ENCODE assay signal across 1 cellular context in the genomic region with DNA sequence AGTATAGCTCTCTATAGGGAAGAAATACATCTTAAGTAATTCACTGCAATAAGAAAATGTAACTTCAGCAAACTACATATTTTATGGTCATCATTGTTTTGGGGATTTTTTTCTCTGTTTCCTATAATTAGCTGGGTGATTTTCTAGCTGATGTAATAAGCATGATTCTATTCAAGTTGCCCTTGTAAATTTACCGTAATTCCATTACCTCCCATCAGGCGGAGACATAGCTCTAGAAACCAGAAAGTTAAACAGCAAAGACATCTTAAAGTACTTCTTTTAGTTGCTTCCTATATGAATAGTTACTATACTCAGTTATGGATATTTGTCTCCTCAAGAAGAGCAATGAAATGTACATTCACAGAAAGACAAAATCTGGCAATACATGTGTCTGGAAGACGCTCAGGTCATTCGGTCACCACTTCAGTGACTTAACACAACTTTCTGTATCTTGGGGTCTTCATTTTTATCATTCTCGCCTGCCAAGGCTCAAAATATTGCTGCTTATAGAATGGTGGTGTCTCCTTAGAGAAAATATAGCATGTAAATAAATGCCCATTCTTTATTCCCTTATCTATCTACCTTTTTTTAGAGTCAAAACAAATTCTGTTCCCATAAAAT.
A peak's percentile ranks its signal among the peaks of the same experiment; 100 is the strongest.
TF ChIP-seq lines count a peak whose summit lies in the region.

No MANE protein-coding gene starts in this region.

TF ChIP-seq in GM12878, 131 proteins besides CTCF, POLR2A, EP300 and RAD21 (continued from another document and continues in another):
- TF ChIP-seq, protein P1, sequence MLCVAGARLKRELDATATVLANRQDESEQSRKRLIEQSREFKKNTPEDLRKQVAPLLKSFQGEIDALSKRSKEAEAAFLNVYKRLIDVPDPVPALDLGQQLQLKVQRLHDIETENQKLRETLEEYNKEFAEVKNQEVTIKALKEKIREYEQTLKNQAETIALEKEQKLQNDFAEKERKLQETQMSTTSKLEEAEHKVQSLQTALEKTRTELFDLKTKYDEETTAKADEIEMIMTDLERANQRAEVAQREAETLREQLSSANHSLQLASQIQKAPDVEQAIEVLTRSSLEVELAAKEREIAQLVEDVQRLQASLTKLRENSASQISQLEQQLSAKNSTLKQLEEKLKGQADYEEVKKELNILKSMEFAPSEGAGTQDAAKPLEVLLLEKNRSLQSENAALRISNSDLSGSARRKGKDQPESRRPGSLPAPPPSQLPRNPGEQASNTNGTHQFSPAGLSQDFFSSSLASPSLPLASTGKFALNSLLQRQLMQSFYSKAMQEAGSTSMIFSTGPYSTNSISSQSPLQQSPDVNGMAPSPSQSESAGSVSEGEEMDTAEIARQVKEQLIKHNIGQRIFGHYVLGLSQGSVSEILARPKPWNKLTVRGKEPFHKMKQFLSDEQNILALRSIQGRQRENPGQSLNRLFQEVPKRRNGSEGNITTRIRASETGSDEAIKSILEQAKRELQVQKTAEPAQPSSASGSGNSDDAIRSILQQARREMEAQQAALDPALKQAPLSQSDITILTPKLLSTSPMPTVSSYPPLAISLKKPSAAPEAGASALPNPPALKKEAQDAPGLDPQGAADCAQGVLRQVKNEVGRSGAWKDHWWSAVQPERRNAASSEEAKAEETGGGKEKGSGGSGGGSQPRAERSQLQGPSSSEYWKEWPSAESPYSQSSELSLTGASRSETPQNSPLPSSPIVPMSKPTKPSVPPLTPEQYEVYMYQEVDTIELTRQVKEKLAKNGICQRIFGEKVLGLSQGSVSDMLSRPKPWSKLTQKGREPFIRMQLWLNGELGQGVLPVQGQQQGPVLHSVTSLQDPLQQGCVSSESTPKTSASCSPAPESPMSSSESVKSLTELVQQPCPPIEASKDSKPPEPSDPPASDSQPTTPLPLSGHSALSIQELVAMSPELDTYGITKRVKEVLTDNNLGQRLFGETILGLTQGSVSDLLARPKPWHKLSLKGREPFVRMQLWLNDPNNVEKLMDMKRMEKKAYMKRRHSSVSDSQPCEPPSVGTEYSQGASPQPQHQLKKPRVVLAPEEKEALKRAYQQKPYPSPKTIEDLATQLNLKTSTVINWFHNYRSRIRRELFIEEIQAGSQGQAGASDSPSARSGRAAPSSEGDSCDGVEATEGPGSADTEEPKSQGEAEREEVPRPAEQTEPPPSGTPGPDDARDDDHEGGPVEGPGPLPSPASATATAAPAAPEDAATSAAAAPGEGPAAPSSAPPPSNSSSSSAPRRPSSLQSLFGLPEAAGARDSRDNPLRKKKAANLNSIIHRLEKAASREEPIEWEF (IDR thresholded peaks at IDR 0.05; ENCODE audit: insufficient replicate concordance, low read depth, low read length), result no peak
- no peak for TF ChIP-seq ZBED1 (IDR thresholded peaks at IDR 0.05; ENCODE audit: borderline replicate concordance)
- TF ChIP-seq, protein P2, sequence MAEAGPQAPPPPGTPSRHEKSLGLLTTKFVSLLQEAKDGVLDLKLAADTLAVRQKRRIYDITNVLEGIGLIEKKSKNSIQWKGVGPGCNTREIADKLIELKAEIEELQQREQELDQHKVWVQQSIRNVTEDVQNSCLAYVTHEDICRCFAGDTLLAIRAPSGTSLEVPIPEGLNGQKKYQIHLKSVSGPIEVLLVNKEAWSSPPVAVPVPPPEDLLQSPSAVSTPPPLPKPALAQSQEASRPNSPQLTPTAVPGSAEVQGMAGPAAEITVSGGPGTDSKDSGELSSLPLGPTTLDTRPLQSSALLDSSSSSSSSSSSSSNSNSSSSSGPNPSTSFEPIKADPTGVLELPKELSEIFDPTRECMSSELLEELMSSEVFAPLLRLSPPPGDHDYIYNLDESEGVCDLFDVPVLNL (IDR thresholded peaks at IDR 0.05; ENCODE audit: low read depth, low read length), result no peak
- TF ChIP-seq CREM (IDR thresholded peaks at IDR 0.05; ENCODE audit: low read depth), result no peak
- no peak for TF ChIP-seq NR2F1 (conservative IDR thresholded peaks at IDR 0.05)
- TF ChIP-seq, protein P3, sequence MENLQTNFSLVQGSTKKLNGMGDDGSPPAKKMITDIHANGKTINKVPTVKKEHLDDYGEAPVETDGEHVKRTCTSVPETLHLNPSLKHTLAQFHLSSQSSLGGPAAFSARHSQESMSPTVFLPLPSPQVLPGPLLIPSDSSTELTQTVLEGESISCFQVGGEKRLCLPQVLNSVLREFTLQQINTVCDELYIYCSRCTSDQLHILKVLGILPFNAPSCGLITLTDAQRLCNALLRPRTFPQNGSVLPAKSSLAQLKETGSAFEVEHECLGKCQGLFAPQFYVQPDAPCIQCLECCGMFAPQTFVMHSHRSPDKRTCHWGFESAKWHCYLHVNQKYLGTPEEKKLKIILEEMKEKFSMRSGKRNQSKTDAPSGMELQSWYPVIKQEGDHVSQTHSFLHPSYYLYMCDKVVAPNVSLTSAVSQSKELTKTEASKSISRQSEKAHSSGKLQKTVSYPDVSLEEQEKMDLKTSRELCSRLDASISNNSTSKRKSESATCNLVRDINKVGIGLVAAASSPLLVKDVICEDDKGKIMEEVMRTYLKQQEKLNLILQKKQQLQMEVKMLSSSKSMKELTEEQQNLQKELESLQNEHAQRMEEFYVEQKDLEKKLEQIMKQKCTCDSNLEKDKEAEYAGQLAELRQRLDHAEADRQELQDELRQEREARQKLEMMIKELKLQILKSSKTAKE (IDR thresholded peaks at IDR 0.05; ENCODE audit: low read depth, poor library complexity, severe bottlenecking), result peak; percentile 36
- no peak for TF ChIP-seq HDGF (IDR thresholded peaks at IDR 0.05)
- no peak for TF ChIP-seq BACH1 (IDR thresholded peaks at IDR 0.05; ENCODE audit: borderline replicate concordance)
- peak; percentile 13; the same call in 1 of the 2 replicates for TF ChIP-seq ZNF24 (IDR thresholded peaks at IDR 0.05)
- no peak for TF ChIP-seq ZNF274 (IDR thresholded peaks at IDR 0.05; ENCODE audit: insufficient read depth, insufficient read length)
- peak; percentile 64; the same call in 1 of the 2 replicates for TF ChIP-seq MEF2A (IDR thresholded peaks at IDR 0.05; ENCODE audit: insufficient read depth, low read depth, low read length)
- TF ChIP-seq CHD2 (IDR thresholded peaks at IDR 0.05; ENCODE audit: borderline replicate concordance, low read depth, low read length), result no peak
- no peak for TF ChIP-seq STAT1 (conservative IDR thresholded peaks at IDR 0.05)
- TF ChIP-seq, protein P4, sequence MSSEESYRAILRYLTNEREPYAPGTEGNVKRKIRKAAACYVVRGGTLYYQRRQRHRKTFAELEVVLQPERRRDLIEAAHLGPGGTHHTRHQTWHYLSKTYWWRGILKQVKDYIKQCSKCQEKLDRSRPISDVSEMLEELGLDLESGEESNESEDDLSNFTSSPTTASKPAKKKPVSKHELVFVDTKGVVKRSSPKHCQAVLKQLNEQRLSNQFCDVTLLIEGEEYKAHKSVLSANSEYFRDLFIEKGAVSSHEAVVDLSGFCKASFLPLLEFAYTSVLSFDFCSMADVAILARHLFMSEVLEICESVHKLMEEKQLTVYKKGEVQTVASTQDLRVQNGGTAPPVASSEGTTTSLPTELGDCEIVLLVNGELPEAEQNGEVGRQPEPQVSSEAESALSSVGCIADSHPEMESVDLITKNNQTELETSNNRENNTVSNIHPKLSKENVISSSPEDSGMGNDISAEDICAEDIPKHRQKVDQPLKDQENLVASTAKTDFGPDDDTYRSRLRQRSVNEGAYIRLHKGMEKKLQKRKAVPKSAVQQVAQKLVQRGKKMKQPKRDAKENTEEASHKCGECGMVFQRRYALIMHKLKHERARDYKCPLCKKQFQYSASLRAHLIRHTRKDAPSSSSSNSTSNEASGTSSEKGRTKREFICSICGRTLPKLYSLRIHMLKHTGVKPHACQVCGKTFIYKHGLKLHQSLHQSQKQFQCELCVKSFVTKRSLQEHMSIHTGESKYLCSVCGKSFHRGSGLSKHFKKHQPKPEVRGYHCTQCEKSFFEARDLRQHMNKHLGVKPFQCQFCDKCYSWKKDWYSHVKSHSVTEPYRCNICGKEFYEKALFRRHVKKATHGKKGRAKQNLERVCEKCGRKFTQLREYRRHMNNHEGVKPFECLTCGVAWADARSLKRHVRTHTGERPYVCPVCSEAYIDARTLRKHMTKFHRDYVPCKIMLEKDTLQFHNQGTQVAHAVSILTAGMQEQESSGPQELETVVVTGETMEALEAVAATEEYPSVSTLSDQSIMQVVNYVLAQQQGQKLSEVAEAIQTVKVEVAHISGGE (CRISPR knock-in tag; IDR thresholded peaks at IDR 0.05), result no peak
- TF ChIP-seq, protein P5, sequence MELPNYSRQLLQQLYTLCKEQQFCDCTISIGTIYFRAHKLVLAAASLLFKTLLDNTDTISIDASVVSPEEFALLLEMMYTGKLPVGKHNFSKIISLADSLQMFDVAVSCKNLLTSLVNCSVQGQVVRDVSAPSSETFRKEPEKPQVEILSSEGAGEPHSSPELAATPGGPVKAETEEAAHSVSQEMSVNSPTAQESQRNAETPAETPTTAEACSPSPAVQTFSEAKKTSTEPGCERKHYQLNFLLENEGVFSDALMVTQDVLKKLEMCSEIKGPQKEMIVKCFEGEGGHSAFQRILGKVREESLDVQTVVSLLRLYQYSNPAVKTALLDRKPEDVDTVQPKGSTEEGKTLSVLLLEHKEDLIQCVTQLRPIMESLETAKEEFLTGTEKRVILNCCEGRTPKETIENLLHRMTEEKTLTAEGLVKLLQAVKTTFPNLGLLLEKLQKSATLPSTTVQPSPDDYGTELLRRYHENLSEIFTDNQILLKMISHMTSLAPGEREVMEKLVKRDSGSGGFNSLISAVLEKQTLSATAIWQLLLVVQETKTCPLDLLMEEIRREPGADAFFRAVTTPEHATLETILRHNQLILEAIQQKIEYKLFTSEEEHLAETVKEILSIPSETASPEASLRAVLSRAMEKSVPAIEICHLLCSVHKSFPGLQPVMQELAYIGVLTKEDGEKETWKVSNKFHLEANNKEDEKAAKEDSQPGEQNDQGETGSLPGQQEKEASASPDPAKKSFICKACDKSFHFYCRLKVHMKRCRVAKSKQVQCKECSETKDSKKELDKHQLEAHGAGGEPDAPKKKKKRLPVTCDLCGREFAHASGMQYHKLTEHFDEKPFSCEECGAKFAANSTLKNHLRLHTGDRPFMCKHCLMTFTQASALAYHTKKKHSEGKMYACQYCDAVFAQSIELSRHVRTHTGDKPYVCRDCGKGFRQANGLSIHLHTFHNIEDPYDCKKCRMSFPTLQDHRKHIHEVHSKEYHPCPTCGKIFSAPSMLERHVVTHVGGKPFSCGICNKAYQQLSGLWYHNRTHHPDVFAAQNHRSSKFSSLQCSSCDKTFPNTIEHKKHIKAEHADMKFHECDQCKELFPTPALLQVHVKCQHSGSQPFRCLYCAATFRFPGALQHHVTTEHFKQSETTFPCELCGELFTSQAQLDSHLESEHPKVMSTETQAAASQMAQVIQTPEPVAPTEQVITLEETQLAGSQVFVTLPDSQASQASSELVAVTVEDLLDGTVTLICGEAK (IDR thresholded peaks at IDR 0.05; ENCODE audit: borderline replicate concordance), result no peak
- no peak for TF ChIP-seq FOS (IDR thresholded peaks at IDR 0.05; ENCODE audit: borderline replicate concordance, extremely low read depth, insufficient read length)
- no peak for TF ChIP-seq ZNF384 (IDR thresholded peaks at IDR 0.05; ENCODE audit: borderline replicate concordance, low read depth, low read length)
- TF ChIP-seq TCF12 (IDR thresholded peaks at IDR 0.05; ENCODE audit: low read depth, low read length), result no peak
- TF ChIP-seq RELA (IDR thresholded peaks at IDR 0.05; ENCODE audit: borderline replicate concordance, partially characterized antibody), result no peak
- TF ChIP-seq TAF1 (IDR thresholded peaks at IDR 0.05; ENCODE audit: borderline replicate concordance, low read depth, low read length), result no peak
- TF ChIP-seq DPF2 (IDR thresholded peaks at IDR 0.05), result no peak
- TF ChIP-seq PAX5 (IDR thresholded peaks at IDR 0.05; ENCODE audit: borderline replicate concordance, low read depth, low read length), result no peak
- TF ChIP-seq, protein P6, sequence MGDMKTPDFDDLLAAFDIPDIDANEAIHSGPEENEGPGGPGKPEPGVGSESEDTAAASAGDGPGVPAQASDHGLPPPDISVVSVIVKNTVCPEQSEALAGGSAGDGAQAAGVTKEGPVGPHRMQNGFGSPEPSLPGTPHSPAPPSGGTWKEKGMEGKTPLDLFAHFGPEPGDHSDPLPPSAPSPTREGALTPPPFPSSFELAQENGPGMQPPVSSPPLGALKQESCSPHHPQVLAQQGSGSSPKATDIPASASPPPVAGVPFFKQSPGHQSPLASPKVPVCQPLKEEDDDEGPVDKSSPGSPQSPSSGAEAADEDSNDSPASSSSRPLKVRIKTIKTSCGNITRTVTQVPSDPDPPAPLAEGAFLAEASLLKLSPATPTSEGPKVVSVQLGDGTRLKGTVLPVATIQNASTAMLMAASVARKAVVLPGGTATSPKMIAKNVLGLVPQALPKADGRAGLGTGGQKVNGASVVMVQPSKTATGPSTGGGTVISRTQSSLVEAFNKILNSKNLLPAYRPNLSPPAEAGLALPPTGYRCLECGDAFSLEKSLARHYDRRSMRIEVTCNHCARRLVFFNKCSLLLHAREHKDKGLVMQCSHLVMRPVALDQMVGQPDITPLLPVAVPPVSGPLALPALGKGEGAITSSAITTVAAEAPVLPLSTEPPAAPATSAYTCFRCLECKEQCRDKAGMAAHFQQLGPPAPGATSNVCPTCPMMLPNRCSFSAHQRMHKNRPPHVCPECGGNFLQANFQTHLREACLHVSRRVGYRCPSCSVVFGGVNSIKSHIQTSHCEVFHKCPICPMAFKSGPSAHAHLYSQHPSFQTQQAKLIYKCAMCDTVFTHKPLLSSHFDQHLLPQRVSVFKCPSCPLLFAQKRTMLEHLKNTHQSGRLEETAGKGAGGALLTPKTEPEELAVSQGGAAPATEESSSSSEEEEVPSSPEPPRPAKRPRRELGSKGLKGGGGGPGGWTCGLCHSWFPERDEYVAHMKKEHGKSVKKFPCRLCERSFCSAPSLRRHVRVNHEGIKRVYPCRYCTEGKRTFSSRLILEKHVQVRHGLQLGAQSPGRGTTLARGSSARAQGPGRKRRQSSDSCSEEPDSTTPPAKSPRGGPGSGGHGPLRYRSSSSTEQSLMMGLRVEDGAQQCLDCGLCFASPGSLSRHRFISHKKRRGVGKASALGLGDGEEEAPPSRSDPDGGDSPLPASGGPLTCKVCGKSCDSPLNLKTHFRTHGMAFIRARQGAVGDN (IDR thresholded peaks at IDR 0.05), result no peak
- TF ChIP-seq, protein P7, sequence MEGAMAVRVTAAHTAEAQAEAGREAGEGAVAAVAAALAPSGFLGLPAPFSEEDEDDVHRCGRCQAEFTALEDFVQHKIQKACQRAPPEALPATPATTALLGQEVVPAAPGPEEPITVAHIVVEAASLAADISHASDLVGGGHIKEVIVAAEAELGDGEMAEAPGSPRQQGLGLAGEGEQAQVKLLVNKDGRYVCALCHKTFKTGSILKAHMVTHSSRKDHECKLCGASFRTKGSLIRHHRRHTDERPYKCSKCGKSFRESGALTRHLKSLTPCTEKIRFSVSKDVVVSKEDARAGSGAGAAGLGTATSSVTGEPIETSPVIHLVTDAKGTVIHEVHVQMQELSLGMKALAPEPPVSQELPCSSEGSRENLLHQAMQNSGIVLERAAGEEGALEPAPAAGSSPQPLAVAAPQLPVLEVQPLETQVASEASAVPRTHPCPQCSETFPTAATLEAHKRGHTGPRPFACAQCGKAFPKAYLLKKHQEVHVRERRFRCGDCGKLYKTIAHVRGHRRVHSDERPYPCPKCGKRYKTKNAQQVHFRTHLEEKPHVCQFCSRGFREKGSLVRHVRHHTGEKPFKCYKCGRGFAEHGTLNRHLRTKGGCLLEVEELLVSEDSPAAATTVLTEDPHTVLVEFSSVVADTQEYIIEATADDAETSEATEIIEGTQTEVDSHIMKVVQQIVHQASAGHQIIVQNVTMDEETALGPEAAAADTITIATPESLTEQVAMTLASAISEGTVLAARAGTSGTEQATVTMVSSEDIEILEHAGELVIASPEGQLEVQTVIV (IDR thresholded peaks at IDR 0.05; ENCODE audit: borderline replicate concordance, partially characterized antibody), result no peak
- peak; percentile 42; the same call in 1 of the 2 replicates for TF ChIP-seq FOXM1 (IDR thresholded peaks at IDR 0.05; ENCODE audit: low read depth, low read length)
